ENCODE assay signal across 9 cellular contexts in genomic region chr3:138914870-138915502, GRCh38. TPM values are rescaled to one million over a fixed set of nuclear protein-coding genes. Genes with fewer than 3 reads are reported as not detected.
DNase-seq lines count a peak whose midpoint lies in the region; ATAC-seq, FAIRE-seq and TF ChIP-seq lines count a peak whose summit lies in the region.
"Had no signal": no experiment of that assay in that cellular context is flagged by ENCODE, and none has a peak within 500 bp of the region (broad histone marks: within the 10 kb centered on the region; RNA-seq: fewer than 3 reads in every experiment).

No MANE protein-coding gene starts in this region.

- peak overlapping the region; percentile 97 for H3K4me2 ChIP-seq in hepatocyte

- POLR2A ChIA-PET in activated CD8-positive, alpha-beta T cell treated with anti-CD3 and anti-CD28 coated beads for 36 hours (lab: Charles Lee) = interaction anchor here (0.7 to 2.0 kb wide), 5 partner anchors 9 to 320 kb away, joined by 3 to 6 read pairs (median 4); partner anchors contain the start of gene CEP70

- FAIRE-seq in small intestine (lab: Jason Lieb, UNC) = no peak

- peak overlapping the region; percentile 80 for H3K4me3 Mint-ChIP-seq in activated CD8-positive, alpha-beta T cell treated with anti-CD3 and anti-CD28 coated beads for 36 hours

- H3K9me3 ChIP-seq in HUES64 (ENCODE audit: insufficient read depth, low read depth, low read length) = no peaks in the 10 kb centered on the region
- no peaks in the 10 kb centered on the region for H3K9me3 ChIP-seq in hepatocyte (ENCODE audit: low read depth)
- no peaks in the 10 kb centered on the region for H3K9me3 ChIP-seq in small intestine (ENCODE audit: control insufficient read depth, low read depth)

- peaks cover 10% of the 10 kb centered on the region for H3K27me3 ChIP-seq in HUES64 (ENCODE audit: insufficient read depth, low read length)
- H3K27me3 ChIP-seq in hepatocyte = no peaks in the 10 kb centered on the region
- H3K27me3 ChIP-seq in small intestine (ENCODE audit: control insufficient read depth in 2 of 2, insufficient read depth in 2 of 2, low read length in 2 of 2) = no peaks in the 10 kb centered on the region

- no peaks in the 10 kb centered on the region for H3K79me2 ChIP-seq in hepatocyte

- no peak overlapping the region for H3K27ac Mint-ChIP-seq in activated CD8-positive, alpha-beta T cell treated with anti-CD3 and anti-CD28 coated beads for 36 hours

- no peaks in the 10 kb centered on the region for H3K4me1 ChIP-seq in HUES64 (ENCODE audit: insufficient read depth, low read length)
- H3K4me1 ChIP-seq in hepatocyte (ENCODE audit: insufficient read depth) = no peaks in the 10 kb centered on the region
- H3K4me1 ChIP-seq in small intestine (ENCODE audit: control insufficient read depth in 2 of 2, insufficient read depth in 1 of 2, low read depth in 1 of 2, low read length in 1 of 2) = no peaks in the 10 kb centered on the region

- peak; percentile 15 for ATAC-seq in GM21360 (IDR thresholded peaks at IDR 0.05; ENCODE audit: unreplicated experiment)
- peak; percentile 2 for ATAC-seq in activated CD8-positive, alpha-beta T cell treated with anti-CD3 and anti-CD28 coated beads for 36 hours

- intact Hi-C loops in activated CD8-positive, alpha-beta T cell treated with anti-CD3 and anti-CD28 coated beads for 36 hours (cut with micrococcal nuclease) = loop anchor here (2.0 to 10.0 kb wide), 2 partner anchors 320 to 440 kb away; partner anchors contain the start of gene CEP70

- peak overlapping the region; percentile 88 for H3K27ac ChIP-seq in C4-2B
- H3K27ac ChIP-seq in HUES64 (ENCODE audit: low read depth, low read length) = no peak overlapping the region
- H3K27ac ChIP-seq in hepatocyte = peak overlapping the region; percentile 99
- peak overlapping the region; percentile 88 to 97 for H3K27ac ChIP-seq in small intestine (ENCODE audit: low read depth in 1 of 2, low read length in 1 of 2)

- H3K4me3 ChIP-seq in HUES64 (ENCODE audit: low read length) (peak overlapping the region; percentile 90), hepatocyte (peak overlapping the region; percentile 91), small intestine (ENCODE audit: low read depth in 1 of 2, low read length in 2 of 2) (peak overlapping the region in 1 of 2 donors; percentile 67)

- no peaks in the 10 kb centered on the region for H3K36me3 Mint-ChIP-seq in activated CD8-positive, alpha-beta T cell treated with anti-CD3 and anti-CD28 coated beads for 36 hours (ENCODE audit: low read depth)

- CTCF ChIA-PET in activated CD8-positive, alpha-beta T cell treated with anti-CD3 and anti-CD28 coated beads for 36 hours (lab: Charles Lee) = interaction anchor here (0.7 to 11.1 kb wide), 95 partner anchors 7 to 845 kb away, joined by 3 to 347 read pairs (median 6); partner anchors contain the start of genes CEP70, ESYT3, FAIM and PIK3CB

- H3K9me3 Mint-ChIP-seq in activated CD8-positive, alpha-beta T cell treated with anti-CD3 and anti-CD28 coated beads for 36 hours = no peaks in the 10 kb centered on the region

- 0 out of 2 replicates have a peak overlapping the region, but pooled peaks have one; percentile 4 for H3K9ac ChIP-seq in HUES64 (ENCODE audit: low read depth, low read length)

- H2AFZ ChIP-seq in hepatocyte = peak overlapping the region; percentile 100

- H4K20me1 ChIP-seq in hepatocyte (ENCODE audit: insufficient read depth, poor library complexity, severe bottlenecking) = no peaks in the 10 kb centered on the region

- no peak for TF ChIP-seq CTCF in C4-2B (conservative IDR thresholded peaks at IDR 0.05)
- no peak for TF ChIP-seq CTCF in activated CD8-positive, alpha-beta T cell treated with anti-CD3 and anti-CD28 coated beads for 36 hours (IDR thresholded peaks at IDR 0.05)
- no peak for TF ChIP-seq CTCF in hepatocyte (IDR thresholded peaks at IDR 0.05; ENCODE audit: poor library complexity)
- no peak for TF ChIP-seq CTCF in GM10266 (IDR thresholded peaks at IDR 0.05; ENCODE audit: control insufficient read depth, insufficient read depth, low read depth, missing control alignments)

- peaks cover 4% of the 10 kb centered on the region for H3K27me3 Mint-ChIP-seq in activated CD8-positive, alpha-beta T cell treated with anti-CD3 and anti-CD28 coated beads for 36 hours

- WGBS in HUES64 = 13% methylated on average over 19 of the region's 19 CpGs
- 8% methylated on average over 19 of the region's 19 CpGs for WGBS in hepatocyte (ENCODE audit: low lambda C conversion rate, missing lambda C conversion rate)
- 8 to 10% (median 10%) methylated on average over 19 of the region's 19 CpGs for WGBS in small intestine, 3 donors

- no peak for DNase-seq in activated CD8-positive, alpha-beta T cell treated with anti-CD3 and anti-CD28 coated beads for 36 hours
- DNase-seq in hepatocyte (ENCODE audit: low spot score) (peak; percentile 73), small intestine (peak; percentile 86), GM10266 (ENCODE audit: extremely low spot score) (no peak), RPMI8226 (no peak)

- H3K4me1 Mint-ChIP-seq in activated CD8-positive, alpha-beta T cell treated with anti-CD3 and anti-CD28 coated beads for 36 hours (ENCODE audit: low read depth) = peaks cover 3% of the 10 kb centered on the region

- no peaks in the 10 kb centered on the region for H3K9me2 ChIP-seq in hepatocyte (replicated peaks; ENCODE audit: insufficient read depth)

- H3K36me3 ChIP-seq in HUES64 (ENCODE audit: insufficient read depth, low read length) (no peaks in the 10 kb centered on the region), hepatocyte (replicated peaks; ENCODE audit: insufficient read depth, low read depth) (no peaks in the 10 kb centered on the region), small intestine (ENCODE audit: control insufficient read depth in 2 of 2, insufficient read depth in 2 of 2, low read length in 2 of 2) (no peaks in the 10 kb centered on the region)

RNA-seq across cellular contexts. Expression of gene FOXL2, which starts 32.0 kb away (rescaled TPM):
- 0.55 TPM for polyA plus RNA-seq in HUES64 (2013, experiment 1 of 2)
- 0.89 TPM for polyA plus RNA-seq in HUES64 (2013, experiment 2 of 2)
- total RNA-seq in activated CD8-positive, alpha-beta T cell treated with anti-CD3 and anti-CD28 coated beads for 36 hours = not detected
- not detected in 2 replicates for total RNA-seq in hepatocyte
- polyA plus RNA-seq in hepatocyte (not detected in 2 replicates), small intestine (not detected)
- total RNA-seq: temporal lobe had no signal

RNA-seq across cellular contexts. Expression of gene FOXL2NB, which starts 32.0 kb away (rescaled TPM):
- 0.70 TPM for polyA plus RNA-seq in HUES64 (2013, experiment 1 of 2)
- 0.70 TPM for polyA plus RNA-seq in HUES64 (2013, experiment 2 of 2)
- total RNA-seq in activated CD8-positive, alpha-beta T cell treated with anti-CD3 and anti-CD28 coated beads for 36 hours = not detected
- total RNA-seq in hepatocyte = not detected in 2 replicates
- polyA plus RNA-seq in hepatocyte = not detected in 2 replicates
- polyA plus RNA-seq in small intestine = not detected

Comparison
In these comparisons a context has a peak if more than half of its experiments do, and no peak if none do; other contexts are left out.
1. DNase-seq: peak in hepatocyte (single experiment) and small intestine (single experiment); none in activated CD8-positive, alpha-beta T cell treated with anti-CD3 and anti-CD28 coated beads for 36 hours (single experiment), GM10266 (single experiment) and RPMI8226 (single experiment).